18 cellular contexts compared by ENCODE assay signal in the genomic region with DNA sequence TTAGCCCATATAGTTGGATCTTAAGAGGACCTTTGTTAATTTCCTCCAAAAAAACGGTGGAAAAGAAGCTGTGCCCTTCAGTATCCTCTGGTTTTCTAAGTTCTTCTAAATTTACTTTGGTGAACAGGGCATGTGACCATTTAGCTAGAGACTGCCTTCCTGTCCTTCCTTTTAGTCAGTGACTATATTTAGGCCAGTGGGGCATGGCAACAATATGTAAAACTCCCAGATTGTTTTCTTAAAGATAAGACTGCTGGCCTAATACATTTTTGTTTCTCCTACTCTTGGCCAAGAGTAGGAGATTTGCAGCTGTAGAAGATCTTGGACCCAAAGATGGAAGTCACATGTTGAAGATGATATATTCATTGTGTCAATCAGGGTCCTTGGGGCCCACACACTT.
DNase-seq lines count a peak whose midpoint lies in the region; ATAC-seq and TF ChIP-seq lines count a peak whose summit lies in the region.
"Had no signal": no experiment of that assay in that cellular context is flagged by ENCODE, and none has a peak within 500 bp of the region (broad histone marks: within the 10 kb centered on the region; RNA-seq: fewer than 3 reads in every experiment).

No MANE protein-coding gene starts in this region.

- H3K36me3 ChIP-seq in osteoblast (ENCODE audit: insufficient read depth, low read length): no peaks in the 10 kb centered on the region

- no peaks in the 10 kb centered on the region for H3K4me1 ChIP-seq in osteoblast (ENCODE audit: insufficient read depth, low read length)

- H3K4me3 ChIP-seq in fibroblast of the aortic adventitia (ENCODE audit: low read depth, low read length) (no peak overlapping the region), osteoblast (ENCODE audit: insufficient read depth, low read length) (no peak overlapping the region)

- no peaks in the 10 kb centered on the region for H4K20me1 ChIP-seq in osteoblast (ENCODE audit: insufficient read depth, low read length)

- no peaks in the 10 kb centered on the region for H3K27me3 ChIP-seq in osteoblast (ENCODE audit: insufficient read depth, low read length)

- no peaks in the 10 kb centered on the region for H3K36me3 Mint-ChIP-seq in chondrocyte (ENCODE audit: low read depth)
- H3K36me3 Mint-ChIP-seq in T-helper 2 cell treated with Interferon-gamma antibody and Interleukin-4, amounts not matched to agents 5 μg/mL and 100 μg/mL, for 36 hours (ENCODE audit: low read depth): no peaks in the 10 kb centered on the region
- H3K36me3 Mint-ChIP-seq: CD4-positive, CD25-positive, alpha-beta regulatory T cell had no signal

- peaks cover 35% of the 10 kb centered on the region for H3K4me1 Mint-ChIP-seq in chondrocyte (ENCODE audit: low read depth)
- H3K4me1 Mint-ChIP-seq in T-helper 2 cell treated with Interferon-gamma antibody and Interleukin-4, amounts not matched to agents 5 μg/mL and 100 μg/mL, for 36 hours (ENCODE audit: low read depth): no peaks in the 10 kb centered on the region
- H3K4me1 Mint-ChIP-seq: CD4-positive, CD25-positive, alpha-beta regulatory T cell had no signal

- H3K27ac ChIP-seq in osteoblast (ENCODE audit: low read depth, low read length): no peak overlapping the region
- H3K27ac ChIP-seq: HL-60 had no signal

- no peak overlapping the region for H3K4me3 Mint-ChIP-seq in chondrocyte (ENCODE audit: unreplicated experiment)
- H3K4me3 Mint-ChIP-seq in T-helper 2 cell treated with Interferon-gamma antibody and Interleukin-4, amounts not matched to agents 5 μg/mL and 100 μg/mL, for 36 hours: no peak overlapping the region
- H3K4me3 Mint-ChIP-seq: CD4-positive, CD25-positive, alpha-beta regulatory T cell had no signal

- peak overlapping the region; percentile 77 for H3K27ac Mint-ChIP-seq in chondrocyte (ENCODE audit: unreplicated experiment)
- H3K27ac Mint-ChIP-seq in T-helper 2 cell treated with Interferon-gamma antibody and Interleukin-4, amounts not matched to agents 5 μg/mL and 100 μg/mL, for 36 hours: no peak overlapping the region
- H3K27ac Mint-ChIP-seq: CD4-positive, CD25-positive, alpha-beta regulatory T cell had no signal

- TF ChIP-seq CTCF in chondrocyte (IDR thresholded peaks at IDR 0.05) (no peak), fibroblast of the aortic adventitia (IDR thresholded peaks at IDR 0.05; ENCODE audit: insufficient read depth, low read length) (no peak), osteoblast (IDR thresholded peaks at IDR 0.05; ENCODE audit: extremely low read depth, low read depth, low read length) (no peak)

- H3K79me2 ChIP-seq in osteoblast (ENCODE audit: insufficient read depth, low read length): no peaks in the 10 kb centered on the region

- H3K9me3 Mint-ChIP-seq in chondrocyte (ENCODE audit: low read depth): peaks cover 3% of the 10 kb centered on the region
- H3K9me3 Mint-ChIP-seq in T-helper 2 cell treated with Interferon-gamma antibody and Interleukin-4, amounts not matched to agents 5 μg/mL and 100 μg/mL, for 36 hours: no peaks in the 10 kb centered on the region

- H3K4me2 ChIP-seq in osteoblast (ENCODE audit: insufficient read depth, low read length): no peak overlapping the region

- no peaks in the 10 kb centered on the region for H3K9me3 ChIP-seq in osteoblast (ENCODE audit: low read depth, low read length)

- H3K27me3 Mint-ChIP-seq in chondrocyte (ENCODE audit: low read depth): no peaks in the 10 kb centered on the region
- H3K27me3 Mint-ChIP-seq in T-helper 2 cell treated with Interferon-gamma antibody and Interleukin-4, amounts not matched to agents 5 μg/mL and 100 μg/mL, for 36 hours (ENCODE audit: low read depth): no peaks in the 10 kb centered on the region
- H3K27me3 Mint-ChIP-seq: CD4-positive, CD25-positive, alpha-beta regulatory T cell had no signal

- DNase-seq in NCI-H146 treated with DMSO at 0.1 percent for 48 hours (lab: John Stamatoyannopoulos, UW; ENCODE audit: unreplicated experiment): peak; percentile 15
- DNase-seq in chondrocyte (ENCODE audit: low spot score): no peak
- peak; percentile 59 for DNase-seq in fibroblast of the aortic adventitia (ENCODE audit: low read depth)
- no peak for DNase-seq in osteoblast (ENCODE audit: insufficient read length, low spot score, missing footprints)
- DNase-seq in EL: no peak
- no peak for DNase-seq in T-helper 2 cell treated with Interferon-gamma antibody and Interleukin-4, amounts not matched to agents 5 μg/mL and 100 μg/mL, for 36 hours (ENCODE audit: low spot score)
- no peak for DNase-seq in NCI-H1105 treated with DMSO at 0.1 percent for 48 hours (lab: John Stamatoyannopoulos, UW)
- DNase-seq: AML-193; CD4-positive, CD25-positive, alpha-beta regulatory T cell; DMS53; HCEC 1CT; KBM-7; NCI-H1092 treated with DMSO at 0.1 percent for 48 hours; NCI-H187 treated with DMSO at 0.1 percent for 48 hours; NCI-H510A treated with DMSO at 0.1 percent for 48 hours; SIG-M5 had no signal

- no peak for ATAC-seq in GM18868 (IDR thresholded peaks at IDR 0.05; ENCODE audit: unreplicated experiment)

- peak overlapping the region; percentile 33 for H2AFZ ChIP-seq in osteoblast (ENCODE audit: low read length)

Comparison
In these comparisons a context has a peak if more than half of its experiments do, and no peak if none do; other contexts are left out.
1. DNase-seq: peak in NCI-H146 treated with DMSO at 0.1 percent for 48 hours (single experiment) and fibroblast of the aortic adventitia (single experiment); none in chondrocyte (single experiment), osteoblast (single experiment), EL (single experiment), T-helper 2 cell treated with Interferon-gamma antibody and Interleukin-4, amounts not matched to agents 5 μg/mL and 100 μg/mL, for 36 hours (single experiment) and NCI-H1105 treated with DMSO at 0.1 percent for 48 hours (single experiment).